Comparison of ENCODE assay signal across 8 cellular contexts in genomic region chr15:38707802-38708671, GRCh38.
DNase-seq lines count a peak whose midpoint lies in the region; ATAC-seq and TF ChIP-seq lines count a peak whose summit lies in the region.

No MANE protein-coding gene starts in this region.

- H3K27me3 ChIP-seq in SU-DHL-6 (ENCODE audit: low read length), result no peaks in the 10 kb centered on the region

- no peak for TF ChIP-seq POLR2A in erythroblast (IDR thresholded peaks at IDR 0.05; ENCODE audit: low read length)

- no peaks in the 10 kb centered on the region for H3F3A ChIP-seq in SU-DHL-6 (ENCODE audit: insufficient read depth)

- no peak overlapping the region for H3K27ac ChIP-seq in SU-DHL-6 (ENCODE audit: low read depth, low read length)

- peak; percentile 62 for TF ChIP-seq CTCF in SU-DHL-6 (IDR thresholded peaks at IDR 0.05; ENCODE audit: insufficient read depth, low read length, poor library complexity, severe bottlenecking)

- H3K9me2 ChIP-seq in SU-DHL-6 (replicated peaks; ENCODE audit: insufficient read depth, low read length), result no peaks in the 10 kb centered on the region

- no peak overlapping the region for H3K4me2 ChIP-seq in SU-DHL-6 (ENCODE audit: low read depth, low read length, poor library complexity, severe bottlenecking)

- no peak overlapping the region for H2AFZ ChIP-seq in SU-DHL-6 (ENCODE audit: low read depth, low read length, severe bottlenecking)

- peak; percentile 32 for DNase-seq in stimulated activated CD4-positive, alpha-beta T cell treated with anti-CD3 and anti-CD28 coated beads, Interleukin-1b, Interleukin-23, amount 100 ng/mL, for 48 hours
- no peak for DNase-seq in stimulated activated CD4-positive, alpha-beta T cell treated with anti-CD3 and anti-CD28 coated beads, Interleukin-2, amount 100 ng/mL, for 24 hours
- DNase-seq in KG1 (lab: John Stamatoyannopoulos, UW) (peak; percentile 16), erythroblast (lab: John Stamatoyannopoulos, UW) (peak; percentile 20 to 53), mucosa of gallbladder (ENCODE audit: low spot score) (peak; percentile 38), OCI-M2 (lab: John Stamatoyannopoulos, UW; ENCODE audit: unreplicated experiment) (no peak)

- no peaks in the 10 kb centered on the region for H4K20me1 ChIP-seq in SU-DHL-6 (ENCODE audit: low read depth, low read length)

- no peak overlapping the region for H3K9ac ChIP-seq in SU-DHL-6 (ENCODE audit: low read length)

- no peak overlapping the region for H3K4me3 ChIP-seq in SU-DHL-6 (ENCODE audit: insufficient read depth, low read length, poor library complexity, severe bottlenecking)

- H3K9me3 ChIP-seq in SU-DHL-6 (ENCODE audit: insufficient read depth, low read length), result no peaks in the 10 kb centered on the region

- no peaks in the 10 kb centered on the region for H3K36me3 ChIP-seq in SU-DHL-6 (ENCODE audit: low read length)

- ATAC-seq in GM21717 (IDR thresholded peaks at IDR 0.05; ENCODE audit: unreplicated experiment), result peak; percentile 73

- no peaks in the 10 kb centered on the region for H3K79me2 ChIP-seq in SU-DHL-6 (ENCODE audit: insufficient read depth, low read length)

Comparison
In these comparisons a context has a peak if more than half of its experiments do, and no peak if none do; other contexts are left out.
1. DNase-seq: peak in stimulated activated CD4-positive, alpha-beta T cell treated with anti-CD3 and anti-CD28 coated beads, Interleukin-1b, Interleukin-23, amount 100 ng/mL, for 48 hours (single experiment), KG1 (single experiment), erythroblast (2 of 2) and mucosa of gallbladder (single experiment); none in stimulated activated CD4-positive, alpha-beta T cell treated with anti-CD3 and anti-CD28 coated beads, Interleukin-2, amount 100 ng/mL, for 24 hours (0 of 2) and OCI-M2 (single experiment).